Comparison of ENCODE assay signal across 15 cellular contexts in the genomic region with DNA sequence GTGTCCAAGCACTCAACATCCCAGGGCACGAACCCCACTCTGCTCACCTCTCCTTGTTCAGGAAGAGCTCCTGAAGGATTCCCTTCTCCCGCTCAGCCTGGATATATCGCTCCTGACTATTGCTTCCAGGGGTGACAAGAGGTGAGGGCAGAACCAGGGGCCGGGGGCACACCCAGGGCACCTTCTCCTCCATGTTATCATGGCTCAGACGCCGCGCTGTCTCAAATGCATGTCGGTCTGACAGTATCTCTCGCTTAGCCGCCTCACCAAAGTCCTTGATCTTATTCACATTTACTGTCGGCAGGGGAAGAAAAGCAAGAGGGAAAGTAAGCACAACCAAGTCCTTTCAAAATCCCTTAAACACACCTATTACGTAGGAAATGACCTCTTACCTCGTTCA. TPM values are rescaled to one million over a fixed set of nuclear protein-coding genes. Genes with fewer than 3 reads are reported as not detected.
DNase-seq lines count a peak whose midpoint lies in the region; ATAC-seq and TF ChIP-seq lines count a peak whose summit lies in the region.
"Had no signal": no experiment of that assay in that cellular context is flagged by ENCODE, and none has a peak within 500 bp of the region (broad histone marks: within the 10 kb centered on the region; RNA-seq: fewer than 3 reads in every experiment).

No MANE protein-coding gene starts in this region.

- peak overlapping the region; percentile 23 for H3K27ac Mint-ChIP-seq in stimulated activated naive CD8-positive, alpha-beta T cell treated with anti-CD3 and anti-CD28 coated beads, Interleukin-15, Interleukin-2, amounts not matched to agents 100 ng/mL and 50 ng/mL, for 24 hours
- peak overlapping the region in 1 of 2 donors; percentile 82 for H3K27ac Mint-ChIP-seq in stimulated activated naive CD8-positive, alpha-beta T cell treated with anti-CD3 and anti-CD28 coated beads, Interleukin-15, amount 100 ng/mL, for 72 hours
- H3K27ac Mint-ChIP-seq in naive thymus-derived CD4-positive, alpha-beta T cell: peak overlapping the region in 7 of 9 donors; percentile 8 to 68 (median 60)
- no peak overlapping the region for H3K27ac Mint-ChIP-seq in endodermal cell
- H3K27ac Mint-ChIP-seq: GM23338 had no signal

- no peaks in the 10 kb centered on the region for H3K9me3 Mint-ChIP-seq in stimulated activated naive CD8-positive, alpha-beta T cell treated with anti-CD3 and anti-CD28 coated beads, Interleukin-15, Interleukin-2, amounts not matched to agents 100 ng/mL and 50 ng/mL, for 24 hours
- no peaks in the 10 kb centered on the region for H3K9me3 Mint-ChIP-seq in stimulated activated naive CD8-positive, alpha-beta T cell treated with anti-CD3 and anti-CD28 coated beads, Interleukin-15, amount 100 ng/mL, for 72 hours
- no peaks in the 10 kb centered on the region for H3K9me3 Mint-ChIP-seq in naive thymus-derived CD4-positive, alpha-beta T cell
- H3K9me3 Mint-ChIP-seq in endodermal cell: no peaks in the 10 kb centered on the region
- H3K9me3 Mint-ChIP-seq: GM23338 had no signal

- CTCF ChIA-PET in naive thymus-derived CD4-positive, alpha-beta T cell (lab: Charles Lee): interaction anchor here (0.5 to 1.6 kb wide), 4 partner anchors 63 to 121 kb away, joined by 3 to 6 read pairs (median 4); no protein-coding TSS in a partner anchor

- peaks cover 83% of the 10 kb centered on the region for H3K36me3 Mint-ChIP-seq in stimulated activated naive CD8-positive, alpha-beta T cell treated with anti-CD3 and anti-CD28 coated beads, Interleukin-15, Interleukin-2, amounts not matched to agents 100 ng/mL and 50 ng/mL, for 24 hours (ENCODE audit: low read depth)
- H3K36me3 Mint-ChIP-seq in naive thymus-derived CD4-positive, alpha-beta T cell: peaks cover 33 to 61% (median 45%) of the 10 kb centered on the region in 5 donors
- peaks cover 89% of the 10 kb centered on the region for H3K36me3 Mint-ChIP-seq in endodermal cell (ENCODE audit: low read depth)

- no peak overlapping the region for H3K4me3 ChIP-seq in naive thymus-derived CD4-positive, alpha-beta T cell (ENCODE audit: low read length)
- no peak overlapping the region for H3K4me3 ChIP-seq in endodermal cell (ENCODE audit: low read length)
- H3K4me3 ChIP-seq in lower lobe of right lung: no peak overlapping the region
- H3K4me3 ChIP-seq: GM23338, K562 had no signal

- TF ChIP-seq CTCF in endodermal cell (conservative IDR thresholded peaks at IDR 0.05) (no peak), lower lobe of right lung (IDR thresholded peaks at IDR 0.05) (no peak)

- no peak overlapping the region for H3K9ac ChIP-seq in endodermal cell (ENCODE audit: extremely low read depth, low read length, poor library complexity, severe bottlenecking)

- H3K4me1 ChIP-seq in naive thymus-derived CD4-positive, alpha-beta T cell (ENCODE audit: control insufficient read depth in 2 of 2, insufficient read depth in 2 of 2, low read length in 2 of 2): peaks cover 0 to 5% of the 10 kb centered on the region in 2 donors
- H3K4me1 ChIP-seq in endodermal cell (ENCODE audit: control insufficient read depth, insufficient read depth, low read length): no peaks in the 10 kb centered on the region
- H3K4me1 ChIP-seq in lower lobe of right lung: peaks cover 10% of the 10 kb centered on the region
- H3K4me1 ChIP-seq: BE2C had no signal

- POLR2A ChIA-PET in naive thymus-derived CD4-positive, alpha-beta T cell (lab: Charles Lee): interaction anchor here (1.0 to 11.1 kb wide), 3 partner anchors 10 to 33 kb away, joined by 3 to 189 read pairs (median 14); a partner anchor contains a TSS

- peaks cover 40% of the 10 kb centered on the region for H3K4me1 Mint-ChIP-seq in stimulated activated naive CD8-positive, alpha-beta T cell treated with anti-CD3 and anti-CD28 coated beads, Interleukin-15, Interleukin-2, amounts not matched to agents 100 ng/mL and 50 ng/mL, for 24 hours (ENCODE audit: low read depth)
- peaks cover 55% of the 10 kb centered on the region for H3K4me1 Mint-ChIP-seq in stimulated activated naive CD8-positive, alpha-beta T cell treated with anti-CD3 and anti-CD28 coated beads, Interleukin-15, amount 100 ng/mL, for 72 hours
- H3K4me1 Mint-ChIP-seq in naive thymus-derived CD4-positive, alpha-beta T cell: peaks cover 22 to 51% (median 37%) of the 10 kb centered on the region in 7 donors
- peaks cover 4% of the 10 kb centered on the region for H3K4me1 Mint-ChIP-seq in endodermal cell
- H3K4me1 Mint-ChIP-seq: GM23338 had no signal

- ATAC-seq in stimulated activated naive CD8-positive, alpha-beta T cell treated with anti-CD3 and anti-CD28 coated beads, Interleukin-15, amount 100 ng/mL, for 72 hours: no peak
- ATAC-seq in naive thymus-derived CD4-positive, alpha-beta T cell: no peak
- no peak for ATAC-seq in lower lobe of right lung
- ATAC-seq: GM23338, K562, Panc1 had no signal

- DNase-seq in stimulated activated naive CD8-positive, alpha-beta T cell treated with anti-CD3 and anti-CD28 coated beads, Interleukin-15, amount 100 ng/mL, for 72 hours: no peak
- DNase-seq in naive thymus-derived CD4-positive, alpha-beta T cell: no peak
- DNase-seq in endodermal cell (no peak), MV-4-11 (lab: John Stamatoyannopoulos, UW) (no peak), lower lobe of right lung (no peak)
- DNase-seq: BE2C, DND-41, NCI-H1436 treated with DMSO at 0.1 percent for 48 hours, NCI-H2029 treated with DMSO at 0.1 percent for 48 hours, NCI-H82 had no signal

- 98% methylated on average over 9 to 13 of the region's 13 CpGs for WGBS in endodermal cell (ENCODE audit: insufficient coverage in 1 of 2, insufficient read length in 1 of 2), 2 experiments

- H3K36me3 ChIP-seq in KOPT-K1 (ENCODE audit: insufficient read depth, low read length) (peaks cover 100% of the 10 kb centered on the region), endodermal cell (ENCODE audit: control insufficient read depth, insufficient read depth, low read length) (peaks cover 86% of the 10 kb centered on the region), lower lobe of right lung (peaks cover 90% of the 10 kb centered on the region)
- H3K36me3 ChIP-seq in naive thymus-derived CD4-positive, alpha-beta T cell (ENCODE audit: control insufficient read depth in 2 of 3, insufficient read depth in 3 of 3, low read length in 3 of 3): peaks cover 53 to 83% (median 58%) of the 10 kb centered on the region in 3 experiments

- H3K9me3 ChIP-seq in KOPT-K1 (ENCODE audit: insufficient read depth, low read length, poor library complexity, severe bottlenecking) (no peaks in the 10 kb centered on the region), endodermal cell (ENCODE audit: control insufficient read depth, low read length) (no peaks in the 10 kb centered on the region), lower lobe of right lung (no peaks in the 10 kb centered on the region)
- no peaks in the 10 kb centered on the region for H3K9me3 ChIP-seq in naive thymus-derived CD4-positive, alpha-beta T cell (ENCODE audit: control insufficient read depth in 2 of 3, low read length in 3 of 3)
- H3K9me3 ChIP-seq: BE2C had no signal

- H3K27ac ChIP-seq in KOPT-K1 (ENCODE audit: low read depth, low read length, poor library complexity, severe bottlenecking): peak overlapping the region; percentile 94
- H3K27ac ChIP-seq in naive thymus-derived CD4-positive, alpha-beta T cell (ENCODE audit: low read depth, low read length): no peak overlapping the region
- H3K27ac ChIP-seq in endodermal cell (ENCODE audit: low read depth, low read length): no peak overlapping the region
- no peak overlapping the region for H3K27ac ChIP-seq in lower lobe of right lung

- no peaks in the 10 kb centered on the region for H3K27me3 ChIP-seq in naive thymus-derived CD4-positive, alpha-beta T cell (ENCODE audit: control insufficient read depth in 2 of 2, insufficient read depth in 2 of 2, low read length in 2 of 2)
- H3K27me3 ChIP-seq in endodermal cell (ENCODE audit: control insufficient read depth, insufficient read depth, low read length, poor library complexity, severe bottlenecking) (no peaks in the 10 kb centered on the region), lower lobe of right lung (ENCODE audit: low read depth) (no peaks in the 10 kb centered on the region)
- H3K27me3 ChIP-seq: BE2C had no signal

- intact Hi-C loops in naive thymus-derived CD4-positive, alpha-beta T cell (cut with micrococcal nuclease): no loop called here
- intact Hi-C loops in lower lobe of right lung (cut with DNase I): no loop called here

- no peak overlapping the region for H3K4me3 Mint-ChIP-seq in stimulated activated naive CD8-positive, alpha-beta T cell treated with anti-CD3 and anti-CD28 coated beads, Interleukin-15, Interleukin-2, amounts not matched to agents 100 ng/mL and 50 ng/mL, for 24 hours
- no peak overlapping the region for H3K4me3 Mint-ChIP-seq in stimulated activated naive CD8-positive, alpha-beta T cell treated with anti-CD3 and anti-CD28 coated beads, Interleukin-15, amount 100 ng/mL, for 72 hours
- no peak overlapping the region for H3K4me3 Mint-ChIP-seq in naive thymus-derived CD4-positive, alpha-beta T cell
- H3K4me3 Mint-ChIP-seq in endodermal cell: no peak overlapping the region
- H3K4me3 Mint-ChIP-seq: GM23338 had no signal

- no peaks in the 10 kb centered on the region for H3K27me3 Mint-ChIP-seq in stimulated activated naive CD8-positive, alpha-beta T cell treated with anti-CD3 and anti-CD28 coated beads, Interleukin-15, Interleukin-2, amounts not matched to agents 100 ng/mL and 50 ng/mL, for 24 hours
- no peaks in the 10 kb centered on the region for H3K27me3 Mint-ChIP-seq in stimulated activated naive CD8-positive, alpha-beta T cell treated with anti-CD3 and anti-CD28 coated beads, Interleukin-15, amount 100 ng/mL, for 72 hours
- no peaks in the 10 kb centered on the region for H3K27me3 Mint-ChIP-seq in naive thymus-derived CD4-positive, alpha-beta T cell
- no peaks in the 10 kb centered on the region for H3K27me3 Mint-ChIP-seq in endodermal cell (ENCODE audit: insufficient read depth)

RNA-seq across cellular contexts. Expression of a gene that starts 13.1 kb away (rescaled TPM):
- total RNA-seq in naive thymus-derived CD4-positive, alpha-beta T cell: 100 to 1,000 TPM; 108 to 286 (median 146) TPM
- 10 to 100 TPM; 21.6 to 23.6 TPM for polyA plus RNA-seq in naive thymus-derived CD4-positive, alpha-beta T cell
- total RNA-seq in endodermal cell (100 to 1,000 TPM; 122 to 126 TPM), lower lobe of right lung (68.8 TPM)
- 43.2 TPM for polyA plus RNA-seq in endodermal cell (2013, experiment 1 of 2)
- polyA plus RNA-seq in endodermal cell (2013, experiment 2 of 2): 41.9 TPM

RNA-seq across cellular contexts. Expression of a gene that starts 13.7 kb away (rescaled TPM):
- total RNA-seq in naive thymus-derived CD4-positive, alpha-beta T cell: 10 to 100 TPM; 20.4 to 51.2 (median 47.7) TPM
- polyA plus RNA-seq in naive thymus-derived CD4-positive, alpha-beta T cell: 100 to 1,000 TPM; 145 to 169 TPM
- total RNA-seq in endodermal cell (10 to 100 TPM; 37.6 to 39.7 TPM), lower lobe of right lung (55.0 TPM)
- 48.6 TPM for polyA plus RNA-seq in endodermal cell (2013, experiment 1 of 2)
- 45.3 TPM for polyA plus RNA-seq in endodermal cell (2013, experiment 2 of 2)

RNA-seq across cellular contexts. Expression of a gene that starts 22.7 kb away (rescaled TPM):
- total RNA-seq in naive thymus-derived CD4-positive, alpha-beta T cell: 10 to 100 TPM in 2 of 5 experiments, 1 to 10 TPM in 3; 7.0 to 12.0 (median 9.5) TPM
- polyA plus RNA-seq in naive thymus-derived CD4-positive, alpha-beta T cell: 1 to 10 TPM; 1.3 to 1.9 TPM
- total RNA-seq in endodermal cell: 10 to 100 TPM; 31.6 to 38.0 TPM
- polyA plus RNA-seq in endodermal cell (2013, experiment 1 of 2): 87.3 TPM
- polyA plus RNA-seq in endodermal cell (2013, experiment 2 of 2): 72.0 TPM
- total RNA-seq in lower lobe of right lung: 8.9 TPM

RNA-seq across cellular contexts. Expression of a gene that starts 32.7 kb away (rescaled TPM):
- total RNA-seq in naive thymus-derived CD4-positive, alpha-beta T cell: 100 to 1,000 TPM in 1 of 5 experiments, 10 to 100 TPM in 4; 65.1 to 116 (median 86.6) TPM
- 10 to 100 TPM; 25.2 to 45.5 TPM for polyA plus RNA-seq in naive thymus-derived CD4-positive, alpha-beta T cell
- total RNA-seq in endodermal cell (10 to 100 TPM; 84.9 to 89.3 TPM), lower lobe of right lung (40.0 TPM)
- 65.6 TPM for polyA plus RNA-seq in endodermal cell (2013, experiment 1 of 2)
- 62.9 TPM for polyA plus RNA-seq in endodermal cell (2013, experiment 2 of 2)

RNA-seq across cellular contexts. Expression of a gene that starts 43.0 kb away (rescaled TPM):
- 10 to 100 TPM; 23.7 to 38.0 (median 32.1) TPM for total RNA-seq in naive thymus-derived CD4-positive, alpha-beta T cell
- 10 to 100 TPM; 12.3 to 22.5 TPM for polyA plus RNA-seq in naive thymus-derived CD4-positive, alpha-beta T cell
- 10 to 100 TPM; 17.9 to 24.3 TPM for total RNA-seq in endodermal cell
- 16.9 TPM for polyA plus RNA-seq in endodermal cell (2013, experiment 1 of 2)
- polyA plus RNA-seq in endodermal cell (2013, experiment 2 of 2): 16.7 TPM
- total RNA-seq in lower lobe of right lung: 19.9 TPM
